Comparison of ENCODE assay signal across 8 cellular contexts in genomic region chr5:1792842-1793266, GRCh38. TPM values are rescaled to one million over a fixed set of nuclear protein-coding genes. Genes with fewer than 3 reads are reported as not detected.
A peak's percentile ranks its signal among the peaks of the same experiment; 100 is the strongest.
DNase-seq lines count a peak whose midpoint lies in the region; ATAC-seq and TF ChIP-seq lines count a peak whose summit lies in the region.

No MANE protein-coding gene starts in this region.

- no peak for TF ChIP-seq POLR2A in tibial nerve (IDR thresholded peaks at IDR 0.05)

- no peak for TF ChIP-seq EP300 in tibial nerve (IDR thresholded peaks at IDR 0.05)

- H4K20me1 ChIP-seq in osteoblast (ENCODE audit: insufficient read depth, low read length): peaks cover 2% of the 10 kb centered on the region

- no peaks in the 10 kb centered on the region for H3K9me3 Mint-ChIP-seq in endothelial cell (ENCODE audit: unreplicated experiment)

- DNase-seq in AG08395 (ENCODE audit: low spot score) (peak; percentile 35), T-helper 2 cell (peak in 4 of 5 experiments; percentile 50 to 99 (median 64)), amniotic epithelial cell (ENCODE audit: low read depth) (peak; percentile 82), osteoblast (ENCODE audit: insufficient read length, low spot score, missing footprints) (peak; percentile 91), tibial nerve (ENCODE audit: low spot score in 2 of 2) (no peak), endothelial cell (ENCODE audit: low spot score) (no peak)

- peaks cover 24% of the 10 kb centered on the region for H3K4me1 Mint-ChIP-seq in endothelial cell (ENCODE audit: unreplicated experiment)

- TF ChIP-seq CTCF in osteoblast (IDR thresholded peaks at IDR 0.05; ENCODE audit: extremely low read depth, low read depth, low read length) (no peak), tibial nerve (IDR thresholded peaks at IDR 0.05) (no peak), endothelial cell (IDR thresholded peaks at IDR 0.05; ENCODE audit: unreplicated experiment) (no peak)

- H3K4me3 Mint-ChIP-seq in endothelial cell (ENCODE audit: unreplicated experiment): no peak overlapping the region

- H3K27ac ChIP-seq in osteoblast (ENCODE audit: low read depth, low read length): peak overlapping the region; percentile 90
- no peak overlapping the region for H3K27ac ChIP-seq in tibial nerve

- H3K36me3 Mint-ChIP-seq in endothelial cell (ENCODE audit: low read depth, unreplicated experiment): peaks cover 4% of the 10 kb centered on the region

- H3K27me3 ChIP-seq in osteoblast (ENCODE audit: insufficient read depth, low read length) (no peaks in the 10 kb centered on the region), tibial nerve (no peaks in the 10 kb centered on the region)

- peak overlapping the region; percentile 37 for H2AFZ ChIP-seq in osteoblast (ENCODE audit: low read length)

- no peak overlapping the region for H3K27ac Mint-ChIP-seq in endothelial cell (ENCODE audit: unreplicated experiment)

- H3K4me1 ChIP-seq in osteoblast (ENCODE audit: insufficient read depth, low read length) (peaks cover 51% of the 10 kb centered on the region), tibial nerve (peaks cover 0 to 24% (median 3%) of the 10 kb centered on the region in 4 donors)

- peaks cover 2% of the 10 kb centered on the region for H3K27me3 Mint-ChIP-seq in endothelial cell (ENCODE audit: unreplicated experiment)

- H3K36me3 ChIP-seq in osteoblast (ENCODE audit: insufficient read depth, low read length) (peaks cover 13% of the 10 kb centered on the region), tibial nerve (peaks cover 0 to 32% (median 0%) of the 10 kb centered on the region in 3 donors)

- ATAC-seq in GM19372 (IDR thresholded peaks at IDR 0.05; ENCODE audit: low read depth, unreplicated experiment) (peak; percentile 92), HG03439 (IDR thresholded peaks at IDR 0.05; ENCODE audit: unreplicated experiment) (peak; percentile 94)

- H3K9me3 ChIP-seq in osteoblast (ENCODE audit: low read depth, low read length) (no peaks in the 10 kb centered on the region), tibial nerve (no peaks in the 10 kb centered on the region)

- WGBS in tibial nerve, 2 donors: 67% methylated on average over 8 of the region's 8 CpGs

- H3K4me2 ChIP-seq in osteoblast (ENCODE audit: insufficient read depth, low read length): peak overlapping the region; percentile 61

- H3K79me2 ChIP-seq in osteoblast (ENCODE audit: insufficient read depth, low read length): peaks cover 10% of the 10 kb centered on the region

- H3K4me3 ChIP-seq in osteoblast (ENCODE audit: insufficient read depth, low read length) (no peak overlapping the region), tibial nerve (no peak overlapping the region)

RNA-seq across cellular contexts. Expression of gene MRPL36, which starts 6.8 kb away (rescaled TPM):
- total RNA-seq in osteoblast (35.1 and 35.7 TPM in 2 replicates), tibial nerve (10 to 100 TPM; 18.2 to 54.0 (median 27.8) TPM), endothelial cell (ENCODE audit: unreplicated experiment) (32.5 TPM)

RNA-seq across cellular contexts. Expression of gene NDUFS6, which starts 8.4 kb away (rescaled TPM):
- 19.2 and 23.9 TPM in 2 replicates for total RNA-seq in osteoblast
- total RNA-seq in tibial nerve: 10 to 100 TPM; 28.2 to 62.0 (median 40.3) TPM
- total RNA-seq in endothelial cell (ENCODE audit: unreplicated experiment): 31.0 TPM

Comparison
In these comparisons a context has a peak if more than half of its experiments do, and no peak if none do; other contexts are left out.
1. DNase-seq: peak in AG08395 (single experiment), T-helper 2 cell (4 of 5), amniotic epithelial cell (single experiment) and osteoblast (single experiment); none in tibial nerve (0 of 2) and endothelial cell (single experiment).